In genomic region chr9:114588671-114589526, GRCh38 we compare ENCODE assay signal across 8 cellular contexts. TPM values are rescaled to one million over a fixed set of nuclear protein-coding genes. Genes with fewer than 3 reads are reported as not detected.
DNase-seq lines count a peak whose midpoint lies in the region; ATAC-seq and TF ChIP-seq lines count a peak whose summit lies in the region.

No MANE protein-coding gene starts in this region.

- no peaks in the 10 kb centered on the region for H3K9me3 ChIP-seq in CD4-positive, CD25-positive, alpha-beta regulatory T cell (ENCODE audit: control insufficient read depth in 2 of 2, low read length in 2 of 2)
- H3K9me3 ChIP-seq in MG63: no peaks in the 10 kb centered on the region

- H3K9me3 Mint-ChIP-seq in CD4-positive, CD25-positive, alpha-beta regulatory T cell: no peaks in the 10 kb centered on the region
- H3K9me3 Mint-ChIP-seq in nephron progenitor cell: no peaks in the 10 kb centered on the region

- H3K27me3 Mint-ChIP-seq in CD4-positive, CD25-positive, alpha-beta regulatory T cell: peaks cover 13% of the 10 kb centered on the region
- peaks cover 8% of the 10 kb centered on the region for H3K27me3 Mint-ChIP-seq in nephron progenitor cell (ENCODE audit: low read depth, poor library complexity)

- intact Hi-C loops in dorsolateral prefrontal cortex (cut with DNase I): loop anchor here (5.0 to 10.0 kb wide), 4 partner anchors 77 to 192 kb away; partner anchors contain the start of gene WHRN (in 1 of the 2)

- no peaks in the 10 kb centered on the region for H3K27me3 ChIP-seq in CD4-positive, CD25-positive, alpha-beta regulatory T cell (ENCODE audit: control insufficient read depth, insufficient read depth, low read length)
- H3K27me3 ChIP-seq in MG63 (no peaks in the 10 kb centered on the region), dorsolateral prefrontal cortex (no peaks in the 10 kb centered on the region)

- peaks cover 66% of the 10 kb centered on the region for H3K4me1 ChIP-seq in CD4-positive, CD25-positive, alpha-beta regulatory T cell (ENCODE audit: control insufficient read depth, insufficient read depth, low read length, poor library complexity, severe bottlenecking)

- H3K36me3 ChIP-seq in CD4-positive, CD25-positive, alpha-beta regulatory T cell (ENCODE audit: control insufficient read depth, insufficient read depth, low read length): peaks cover 14% of the 10 kb centered on the region
- H3K36me3 ChIP-seq in MG63: peaks cover 23% of the 10 kb centered on the region

- peak overlapping the region; percentile 90 for H3K27ac ChIP-seq in CD4-positive, CD25-positive, alpha-beta regulatory T cell (ENCODE audit: insufficient read depth, low read length, poor library complexity, severe bottlenecking)
- peak overlapping the region in 43 of 59 donors; percentile 1 to 97 (median 92) for H3K27ac ChIP-seq in dorsolateral prefrontal cortex

- no peak for ATAC-seq in CD4-positive, CD25-positive, alpha-beta regulatory T cell (ENCODE audit: low read depth in 2 of 2)
- ATAC-seq in HG02798 (IDR thresholded peaks at IDR 0.05; ENCODE audit: poor library complexity, unreplicated experiment): no peak

- H3K4me3 Mint-ChIP-seq in CD4-positive, CD25-positive, alpha-beta regulatory T cell: peak overlapping the region; percentile 99 to 100 (median 100)
- peak overlapping the region; percentile 99 for H3K4me3 Mint-ChIP-seq in nephron progenitor cell

- peak in 1 of 3 donors; percentile 33 for DNase-seq in CD4-positive, CD25-positive, alpha-beta regulatory T cell
- peak; percentile 38 for DNase-seq in MG63
- DNase-seq in dorsolateral prefrontal cortex: no peak
- DNase-seq in nephron progenitor cell: no peak
- DNase-seq in NK-92 (lab: John Stamatoyannopoulos, UW; ENCODE audit: unreplicated experiment): no peak
- DNase-seq in pons (ENCODE audit: low spot score): no peak
- no peak for DNase-seq in NCI-H1092 treated with DMSO at 0.1 percent for 48 hours (lab: John Stamatoyannopoulos, UW)

- TF ChIP-seq CTCF in dorsolateral prefrontal cortex (IDR thresholded peaks at IDR 0.05 in 54 of 56, conservative IDR thresholded peaks at IDR 0.05 in 2 of 56; ENCODE audit: low read depth in 1 of 56, partially characterized antibody in 56 of 56): no peak
- TF ChIP-seq CTCF in nephron progenitor cell (IDR thresholded peaks at IDR 0.05): no peak

- H3K4me1 Mint-ChIP-seq in CD4-positive, CD25-positive, alpha-beta regulatory T cell: peaks cover 29 to 66% (median 49%) of the 10 kb centered on the region in 4 donors
- peaks cover 45% of the 10 kb centered on the region for H3K4me1 Mint-ChIP-seq in nephron progenitor cell

- peak overlapping the region; percentile 96 to 100 (median 99) for H3K27ac Mint-ChIP-seq in CD4-positive, CD25-positive, alpha-beta regulatory T cell
- peak overlapping the region; percentile 100 for H3K27ac Mint-ChIP-seq in nephron progenitor cell

- peak overlapping the region; percentile 100 for H3K4me3 ChIP-seq in CD4-positive, CD25-positive, alpha-beta regulatory T cell (ENCODE audit: low read depth, low read length)
- peak overlapping the region; percentile 92 for H3K4me3 ChIP-seq in MG63
- peak overlapping the region; percentile 66 to 100 (median 96) for H3K4me3 ChIP-seq in dorsolateral prefrontal cortex

- H3K36me3 Mint-ChIP-seq in CD4-positive, CD25-positive, alpha-beta regulatory T cell: peaks cover 28% of the 10 kb centered on the region
- H3K36me3 Mint-ChIP-seq in nephron progenitor cell (ENCODE audit: low read depth): peaks cover 28% of the 10 kb centered on the region

RNA-seq across cellular contexts. Expression of gene ATP6V1G1, which starts 1.3 kb away (rescaled TPM):
- 111 TPM for total RNA-seq in CD4-positive, CD25-positive, alpha-beta regulatory T cell
- 100 to 1,000 TPM; 313 to 357 (median 335) TPM for polyA plus RNA-seq in CD4-positive, CD25-positive, alpha-beta regulatory T cell
- total RNA-seq in MG63 (2014; rRNA removed; shearing (Covaris generic); ENCODE audit: low replicate concordance): 62.6 and 103 TPM in 2 replicates
- 100 to 1,000 TPM in 2 of 120 experiments, 10 to 100 TPM in 118; 40.7 to 117 (median 67.2) TPM for total RNA-seq in dorsolateral prefrontal cortex

RNA-seq across cellular contexts. Expression of gene TMEM268, which starts 22.2 kb away (rescaled TPM):
- total RNA-seq in CD4-positive, CD25-positive, alpha-beta regulatory T cell: 10.7 TPM
- 10 to 100 TPM in 1 of 4 donors, 1 to 10 TPM in 3; 6.5 to 10.1 (median 8.0) TPM for polyA plus RNA-seq in CD4-positive, CD25-positive, alpha-beta regulatory T cell
- total RNA-seq in MG63 (2014; rRNA removed; shearing (Covaris generic); ENCODE audit: low replicate concordance): 4.5 and 11.1 TPM in 2 replicates
- 100 to 1,000 TPM in 4 of 120 experiments, 10 to 100 TPM in 116; 27.5 to 122 (median 66.9) TPM for total RNA-seq in dorsolateral prefrontal cortex
